Comparison of ENCODE assay signal across 1 cellular context in genomic region chr7:5643280-5643679, GRCh38.
TF ChIP-seq lines count a peak whose summit lies in the region.

No MANE protein-coding gene starts in this region.

TF ChIP-seq in GM23338, 12 proteins besides CTCF, POLR2A, EP300 and RAD21 (continued from another document):
- TF ChIP-seq ZNF462 (CRISPR knock-in tag; IDR thresholded peaks at IDR 0.05) (no peak), ETS1 (IDR thresholded peaks at IDR 0.05) (no peak), NANOG (IDR thresholded peaks at IDR 0.05; ENCODE audit: borderline replicate concordance) (no peak), ZNF114 (CRISPR knock-in tag; IDR thresholded peaks at IDR 0.05) (no peak), EZH2phosphoT487 (IDR thresholded peaks at IDR 0.05; ENCODE audit: unreplicated experiment) (no peak)
